Comparison of ENCODE assay signal across 18 cellular contexts in the genomic region with DNA sequence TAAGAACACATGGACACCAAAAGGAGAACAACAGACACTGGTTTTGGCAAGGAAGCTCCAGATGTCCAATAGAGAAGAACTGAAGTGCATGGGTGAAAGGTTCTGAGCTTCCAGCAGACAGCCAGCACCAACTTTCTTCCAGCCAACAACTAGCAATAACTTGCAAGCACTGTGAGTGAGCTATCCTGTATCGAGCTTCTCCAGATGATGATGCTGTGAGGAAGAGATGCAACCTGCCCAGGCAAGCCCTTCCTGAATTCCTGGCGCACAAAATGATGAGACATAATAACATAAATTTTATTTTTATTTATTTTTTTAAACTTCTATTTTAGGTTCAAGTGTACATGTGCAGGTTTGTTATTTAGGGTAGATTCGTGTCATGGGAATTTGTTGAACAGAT.
A peak's percentile ranks its signal among the peaks of the same experiment; 100 is the strongest.
DNase-seq lines count a peak whose midpoint lies in the region; ATAC-seq, FAIRE-seq and TF ChIP-seq lines count a peak whose summit lies in the region.
"Had no signal": no experiment of that assay in that cellular context is flagged by ENCODE, and none has a peak within 500 bp of the region (broad histone marks: within the 10 kb centered on the region; RNA-seq: fewer than 3 reads in every experiment).

No MANE protein-coding gene starts in this region.

- no peak overlapping the region for H3K4ac ChIP-seq in H1 (replicated peaks; ENCODE audit: insufficient read length, low read depth, low read length)

- H4K5ac ChIP-seq in H1 (ENCODE audit: insufficient read length, low read depth, low read length), result no peak overlapping the region

- H3K4me2 ChIP-seq in H1 (ENCODE audit: insufficient read depth in 1 of 2, low read depth in 2 of 2, low read length in 2 of 2), result no peak overlapping the region

- H3K56ac ChIP-seq in H1 (replicated peaks; ENCODE audit: insufficient read length, low read depth, low read length), result no peak overlapping the region

- H3K27me3 ChIP-seq in H1 (replicated peaks in 1 of 4; ENCODE audit: control insufficient read depth in 3 of 4, extremely low read depth in 1 of 4, insufficient read depth in 3 of 4, low read length in 3 of 4) (no peaks in the 10 kb centered on the region), foreskin keratinocyte (no peaks in the 10 kb centered on the region), small intestine (ENCODE audit: control insufficient read depth in 2 of 2, insufficient read depth in 2 of 2, low read length in 2 of 2) (no peaks in the 10 kb centered on the region)

- TF ChIP-seq RAD21 in H1 (IDR thresholded peaks at IDR 0.05 in 1 of 2, conservative IDR thresholded peaks at IDR 0.05 in 1 of 2; ENCODE audit: low read depth in 2 of 2, low read length in 2 of 2), result no peak

- H3K4me3 ChIP-seq in H1 (ENCODE audit: extremely low read depth in 1 of 4, insufficient read depth in 2 of 4, low read depth in 3 of 4, low read length in 4 of 4), result no peak overlapping the region
- H3K4me3 ChIP-seq in small intestine (ENCODE audit: low read depth in 1 of 2, low read length in 2 of 2), result no peak overlapping the region

- H3K18ac ChIP-seq in H1 (ENCODE audit: extremely low read depth, low read length), result no peak overlapping the region

- H2BK5ac ChIP-seq in H1 (ENCODE audit: low read depth, low read length), result no peak overlapping the region

- H3K9me3 ChIP-seq in H1 (ENCODE audit: insufficient read depth in 2 of 2, low read depth in 1 of 2, low read length in 1 of 2) (no peaks in the 10 kb centered on the region), small intestine (ENCODE audit: control insufficient read depth, low read depth) (no peaks in the 10 kb centered on the region)
- H3K9me3 ChIP-seq: Caco-2 had no signal

- 88% methylated on average over 3 of the region's 3 CpGs; no CpG with 5 or more reads in 1 of the 2 experiments for WGBS in H1 (ENCODE audit: extremely low coverage in 1 of 2, insufficient coverage in 1 of 2, insufficient read length in 1 of 2, insufficient replicate concordance in 2 of 2, low coverage in 1 of 2, low lambda C conversion rate in 2 of 2, missing lambda C conversion rate in 1 of 2), 2 experiments
- 64 to 80% (median 68%) methylated on average over 3 of the region's 3 CpGs for WGBS in small intestine, 3 donors

- no peaks in the 10 kb centered on the region for H3K36me3 ChIP-seq in H1 (ENCODE audit: control insufficient read depth in 2 of 4, insufficient read depth in 4 of 4, low read length in 3 of 4)
- no peaks in the 10 kb centered on the region for H3K36me3 ChIP-seq in small intestine (ENCODE audit: control insufficient read depth in 2 of 2, insufficient read depth in 2 of 2, low read length in 2 of 2)

- H3K79me1 ChIP-seq in H1 (ENCODE audit: low read depth, low read length), result no peaks in the 10 kb centered on the region

- peak; percentile 88 for ATAC-seq in foreskin keratinocyte
- ATAC-seq: CD8-positive, alpha-beta T cell had no signal

- no peak for TF ChIP-seq POLR2A in H1 (IDR thresholded peaks at IDR 0.05; ENCODE audit: control extremely low read depth in 1 of 2, low read depth in 2 of 2, low read length in 2 of 2)

- no peak overlapping the region for H2BK12ac ChIP-seq in H1 (ENCODE audit: low read depth, low read length)

- H4K91ac ChIP-seq in H1 (replicated peaks; ENCODE audit: insufficient read length, low read length), result no peak overlapping the region

- TF ChIP-seq CTCF in H1 (IDR thresholded peaks at IDR 0.05; ENCODE audit: control extremely low read depth in 1 of 3, insufficient read depth in 1 of 3, low read depth in 1 of 3, low read length in 3 of 3), result no peak
- TF ChIP-seq CTCF in foreskin keratinocyte (conservative IDR thresholded peaks at IDR 0.05), result no peak

- H2AFZ ChIP-seq in H1 (ENCODE audit: low read length), result peak overlapping the region; percentile 47; the same call in 1 of the 2 replicates

- no peak overlapping the region for H2AK5ac ChIP-seq in H1 (ENCODE audit: low read depth, low read length)

- no peaks in the 10 kb centered on the region; a peak in 1 of 7 replicates for H3K4me1 ChIP-seq in H1 (replicated peaks in 1 of 4; ENCODE audit: control insufficient read depth in 3 of 4, insufficient read depth in 4 of 4, low read length in 3 of 4)
- H3K4me1 ChIP-seq in foreskin keratinocyte, result no peaks in the 10 kb centered on the region
- no peaks in the 10 kb centered on the region for H3K4me1 ChIP-seq in small intestine (ENCODE audit: control insufficient read depth in 2 of 2, insufficient read depth in 1 of 2, low read depth in 1 of 2, low read length in 1 of 2)
- H3K4me1 ChIP-seq: Caco-2 had no signal

- no peak overlapping the region for H3K9ac ChIP-seq in H1 (replicated peaks in 1 of 4; ENCODE audit: extremely low read depth in 1 of 4, low read depth in 3 of 4, low read length in 3 of 4)

- DNase-seq in HPDE6-E6E7 (ENCODE audit: extremely low spot score) (peak; percentile 2), H1 (ENCODE audit: low read depth in 1 of 2, low spot score in 2 of 2) (no peak), foreskin keratinocyte (peak; percentile 64 to 82), small intestine (no peak), NCI-H2029 (lab: John Stamatoyannopoulos, UW) (no peak)
- DNase-seq in NK-92 treated with Interleukin-12 subunit alpha and Interleukin-12 subunit beta, amount 100 ng/mL, for 24 hours (lab: John Stamatoyannopoulos, UW), result no peak
- DNase-seq: Caco-2; CD4-positive, CD25-positive, alpha-beta regulatory T cell; CD8-positive, alpha-beta T cell; DMS153; DND-41; GOT3; H7; HCEC 1CT had no signal

- no peak overlapping the region for H2BK120ac ChIP-seq in H1 (replicated peaks; ENCODE audit: low read depth, low read length)

- no peak overlapping the region for H4K8ac ChIP-seq in H1 (ENCODE audit: extremely low read depth, insufficient read depth, low read length)

- no peak overlapping the region for H2BK15ac ChIP-seq in H1 (ENCODE audit: low read length)

- POLR2A ChIA-PET in H1 (lab: Charles Lee; ENCODE audit: partially characterized antibody), result no interaction called here

- no peak overlapping the region for H3K23ac ChIP-seq in H1 (ENCODE audit: insufficient read length)

- no peaks in the 10 kb centered on the region for H4K20me1 ChIP-seq in H1 (replicated peaks in 1 of 2; ENCODE audit: control insufficient read depth in 1 of 2, insufficient read depth in 2 of 2, low read length in 2 of 2)

- no peaks in the 10 kb centered on the region for H3K23me2 ChIP-seq in H1 (ENCODE audit: low read depth, low read length)

- no peak for TF ChIP-seq EP300 in H1 (IDR thresholded peaks at IDR 0.05; ENCODE audit: borderline replicate concordance in 1 of 2, low read depth in 2 of 2, low read length in 2 of 2)

- CTCF ChIA-PET in H1 (lab: Charles Lee; ENCODE audit: partially characterized antibody), result no interaction called here

- FAIRE-seq in H1 (lab: Jason Lieb, UNC) (no peak), small intestine (lab: Jason Lieb, UNC) (no peak)
- FAIRE-seq: G401.6, GM12892, GM19239 had no signal

- H2BK20ac ChIP-seq in H1 (ENCODE audit: low read length), result no peak overlapping the region

- no peak overlapping the region for H3K14ac ChIP-seq in H1 (ENCODE audit: insufficient read length)

- H3K79me2 ChIP-seq in H1 (ENCODE audit: control insufficient read depth in 1 of 2, insufficient read depth in 2 of 2, low read length in 2 of 2), result no peaks in the 10 kb centered on the region

- H3K27ac ChIP-seq in H1 (ENCODE audit: low read depth, low read length) (no peak overlapping the region), foreskin keratinocyte (no peak overlapping the region), small intestine (ENCODE audit: low read depth in 1 of 2, low read length in 1 of 2) (no peak overlapping the region)
- H3K27ac ChIP-seq: C4-2B had no signal

TF ChIP-seq in H1, 55 proteins besides CTCF, POLR2A, EP300 and RAD21:
- no peak for TF ChIP-seq TAF1 (IDR thresholded peaks at IDR 0.05; ENCODE audit: low read depth, low read length)

Comparison
In these comparisons a context has a peak if more than half of its experiments do, and no peak if none do; other contexts are left out.
1. DNase-seq: peak in HPDE6-E6E7 (single experiment) and foreskin keratinocyte (2 of 2); none in H1 (0 of 2), NK-92 treated with Interleukin-12 subunit alpha and Interleukin-12 subunit beta, amount 100 ng/mL, for 24 hours (single experiment), small intestine (single experiment) and NCI-H2029 (single experiment).